ENCODE assay signal across 8 cellular contexts in the genomic region with DNA sequence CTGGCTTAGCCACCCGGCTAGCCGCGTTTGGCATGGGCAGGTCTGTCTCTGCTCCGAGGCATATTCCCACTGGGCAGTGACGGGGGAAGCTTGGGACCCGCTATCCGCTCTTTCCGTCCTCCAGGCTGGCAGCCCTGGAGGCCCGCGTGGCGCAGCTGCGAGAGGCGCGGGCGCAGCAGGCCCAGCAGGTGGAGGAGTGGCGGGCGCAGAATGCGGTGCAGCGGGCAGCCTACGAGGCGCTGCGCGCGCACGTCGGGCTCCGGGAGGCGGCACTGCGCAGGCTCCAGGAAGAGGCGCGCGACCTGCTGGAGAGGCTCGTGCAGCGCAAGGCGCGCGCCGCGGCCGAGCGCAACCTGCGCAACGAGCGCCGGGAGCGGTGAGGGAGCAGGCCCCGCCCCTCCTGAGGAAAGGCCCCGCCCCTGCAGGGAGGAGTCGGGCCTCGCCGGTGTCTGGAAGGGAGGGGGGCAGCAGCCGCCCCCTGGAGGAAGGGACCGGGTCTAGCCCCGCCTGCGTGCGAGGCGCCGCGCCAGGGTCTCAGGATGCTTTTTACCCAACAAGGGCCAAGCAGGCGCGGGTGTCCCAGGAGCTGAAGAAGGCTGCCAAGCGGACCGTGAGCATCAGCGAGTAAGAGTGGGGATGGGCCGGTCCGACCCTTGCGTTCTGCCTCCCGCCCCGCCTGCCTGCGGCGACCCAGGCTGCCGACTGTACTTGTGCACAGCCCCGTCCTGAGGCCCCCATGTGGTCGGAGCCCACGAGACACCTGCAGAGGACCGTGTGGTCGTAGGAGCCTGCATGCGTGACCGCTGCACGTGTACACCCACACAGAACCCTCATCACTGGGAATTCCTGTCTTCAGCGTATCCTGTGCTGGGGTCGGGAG. TPM values are rescaled to one million over a fixed set of nuclear protein-coding genes. Genes with fewer than 3 reads are reported as not detected.
DNase-seq lines count a peak whose midpoint lies in the region; ATAC-seq and TF ChIP-seq lines count a peak whose summit lies in the region.

No MANE protein-coding gene starts in this region.

- no peaks in the 10 kb centered on the region for H3K27me3 ChIP-seq in dorsolateral prefrontal cortex
- no peaks in the 10 kb centered on the region for H3K27me3 ChIP-seq in right lobe of liver

- peak overlapping the region; percentile 24 for H3K27ac Mint-ChIP-seq in activated CD8-positive, alpha-beta T cell treated with anti-CD3 and anti-CD28 coated beads for 36 hours

- no peaks in the 10 kb centered on the region for H3K9me3 Mint-ChIP-seq in activated CD8-positive, alpha-beta T cell treated with anti-CD3 and anti-CD28 coated beads for 36 hours

- POLR2A ChIA-PET in activated CD8-positive, alpha-beta T cell treated with anti-CD3 and anti-CD28 coated beads for 36 hours (lab: Charles Lee) = interaction anchor here (0.7 to 1.0 kb wide), 4 partner anchors 9 to 446 kb away, joined by 3 to 6 read pairs (median 3); no protein-coding TSS in a partner anchor

- WGBS in right lobe of liver (ENCODE audit: insufficient coverage, low coverage, low lambda C conversion rate, missing lambda C conversion rate) = 20% methylated on average over 4 of the region's 82 CpGs

- peaks cover 39% of the 10 kb centered on the region for H3K36me3 Mint-ChIP-seq in activated CD8-positive, alpha-beta T cell treated with anti-CD3 and anti-CD28 coated beads for 36 hours (ENCODE audit: low read depth)

- intact Hi-C loops in activated CD8-positive, alpha-beta T cell treated with anti-CD3 and anti-CD28 coated beads for 36 hours (cut with micrococcal nuclease) = no loop called here
- intact Hi-C loops in dorsolateral prefrontal cortex (cut with DNase I) (loop anchor here in 1 of 2 donors (5.0 kb wide), 1 partner anchor 320 kb away; the partner anchor contains the start of gene FCHSD2), right lobe of liver (cut with DNase I) (no loop called here)

- H3K4me3 ChIP-seq in dorsolateral prefrontal cortex = peak overlapping the region; percentile 30 to 79 (median 68)
- H3K4me3 ChIP-seq in right lobe of liver = peak overlapping the region; percentile 36 to 54 (median 51)

- CTCF ChIA-PET in activated CD8-positive, alpha-beta T cell treated with anti-CD3 and anti-CD28 coated beads for 36 hours (lab: Charles Lee) = interaction anchor here (0.6 to 2.3 kb wide), 4 partner anchors 9 to 101 kb away, joined by 3 to 9 read pairs (median 4); no protein-coding TSS in a partner anchor

- peak overlapping the region; percentile 20 to 96 (median 86) for H3K27ac ChIP-seq in dorsolateral prefrontal cortex
- no peak overlapping the region for H3K27ac ChIP-seq in right lobe of liver

- no peaks in the 10 kb centered on the region for H3K27me3 Mint-ChIP-seq in activated CD8-positive, alpha-beta T cell treated with anti-CD3 and anti-CD28 coated beads for 36 hours

- H3K9me3 ChIP-seq in right lobe of liver = no peaks in the 10 kb centered on the region

- TF ChIP-seq CTCF in activated CD8-positive, alpha-beta T cell treated with anti-CD3 and anti-CD28 coated beads for 36 hours (IDR thresholded peaks at IDR 0.05) = no peak
- TF ChIP-seq CTCF in dorsolateral prefrontal cortex (IDR thresholded peaks at IDR 0.05 in 54 of 56, conservative IDR thresholded peaks at IDR 0.05 in 2 of 56; ENCODE audit: low read depth in 1 of 56, partially characterized antibody in 56 of 56) (peak in 50 of 56 donors; percentile 21 to 70 (median 50)), right lobe of liver (IDR thresholded peaks at IDR 0.05) (peak; percentile 10 to 42 (median 26))

- H3K4me3 Mint-ChIP-seq in activated CD8-positive, alpha-beta T cell treated with anti-CD3 and anti-CD28 coated beads for 36 hours = peak overlapping the region; percentile 62

- peaks cover 0 to 8% (median 4%) of the 10 kb centered on the region in 4 donors for H3K4me1 ChIP-seq in right lobe of liver

- ATAC-seq in GM21529 (IDR thresholded peaks at IDR 0.05; ENCODE audit: unreplicated experiment) = peak; percentile 64
- peak; percentile 89 for ATAC-seq in activated CD8-positive, alpha-beta T cell treated with anti-CD3 and anti-CD28 coated beads for 36 hours
- ATAC-seq in right lobe of liver = peak; percentile 84 to 95 (median 89)

- peak; percentile 59 for TF ChIP-seq POLR2A in right lobe of liver (IDR thresholded peaks at IDR 0.05)

- DNase-seq in CD1c-positive myeloid dendritic cell (ENCODE audit: extremely low spot score) (peak; percentile 68), NCI-H2196 (lab: John Stamatoyannopoulos, UW; ENCODE audit: unreplicated experiment) (peak; percentile 95), dorsolateral prefrontal cortex (peak; percentile 68 to 92 (median 89)), right lobe of liver (peak; percentile 91 to 93 (median 91)), SKM-1 (lab: John Stamatoyannopoulos, UW; ENCODE audit: unreplicated experiment) (no peak)
- peak; percentile 80 for DNase-seq in activated CD8-positive, alpha-beta T cell treated with anti-CD3 and anti-CD28 coated beads for 36 hours
- peak; percentile 88 to 94 for DNase-seq in stimulated activated CD4-positive, alpha-beta T cell treated with anti-CD3 and anti-CD28 coated beads, Interleukin-2, amount 100 ng/mL, for 48 hours

- H3K36me3 ChIP-seq in right lobe of liver = peaks cover 0 to 5% (median 0%) of the 10 kb centered on the region in 4 donors

- H3K4me1 Mint-ChIP-seq in activated CD8-positive, alpha-beta T cell treated with anti-CD3 and anti-CD28 coated beads for 36 hours (ENCODE audit: low read depth) = peaks cover 19% of the 10 kb centered on the region

RNA-seq across cellular contexts. Expression of gene ATG16L2, which starts 7.9 kb away (rescaled TPM):
- 10 to 100 TPM; 70.8 to 71.4 TPM for total RNA-seq in activated CD8-positive, alpha-beta T cell treated with anti-CD3 and anti-CD28 coated beads for 36 hours
- total RNA-seq in dorsolateral prefrontal cortex = 10 to 100 TPM; 17.7 to 47.0 (median 30.9) TPM
- total RNA-seq in right lobe of liver = 10 to 100 TPM in 5 of 6 experiments, 1 to 10 TPM in 1; 8.6 to 23.8 (median 15.4) TPM

RNA-seq across cellular contexts. Expression of gene STARD10, which starts 28.3 kb away (rescaled TPM):
- 1 to 10 TPM; 8.1 to 8.6 TPM for total RNA-seq in activated CD8-positive, alpha-beta T cell treated with anti-CD3 and anti-CD28 coated beads for 36 hours
- total RNA-seq in dorsolateral prefrontal cortex = 100 to 1,000 TPM in 2 of 120 experiments, 10 to 100 TPM in 118; 31.5 to 113 (median 51.1) TPM
- total RNA-seq in right lobe of liver = 100 to 1,000 TPM; 282 to 525 (median 330) TPM

Comparison
In these comparisons a context has a peak if more than half of its experiments do, and no peak if none do; other contexts are left out.
1. H3K27ac ChIP-seq: peak in dorsolateral prefrontal cortex (59 of 59); none in right lobe of liver (0 of 3).
2. Peak in every context shown above with its lines, with median percentiles within 50 percentile points of each other: ATAC-seq.